Comparison of ENCODE assay signal across 22 cellular contexts in the genomic region with DNA sequence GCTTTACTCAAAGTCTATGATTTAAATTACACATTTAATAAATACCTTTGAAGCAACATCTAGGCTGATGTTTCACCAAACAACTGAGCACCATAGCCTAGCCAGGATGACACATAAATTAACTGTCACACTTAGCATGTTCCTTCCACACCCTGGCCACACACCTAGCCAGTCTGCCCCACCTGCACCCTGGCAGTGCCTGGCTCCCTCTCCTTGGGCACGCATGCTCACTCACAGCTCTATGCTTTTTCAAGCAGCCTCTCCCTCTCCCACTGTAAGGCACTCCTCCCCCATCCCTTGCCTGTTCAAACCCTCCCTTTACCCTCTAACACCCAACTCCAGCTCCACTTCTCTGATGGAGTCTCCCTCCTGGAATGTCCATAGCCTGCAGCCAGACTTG.
DNase-seq lines count a peak whose midpoint lies in the region; ATAC-seq, FAIRE-seq and TF ChIP-seq lines count a peak whose summit lies in the region.
"Had no signal": no experiment of that assay in that cellular context is flagged by ENCODE, and none has a peak within 500 bp of the region (broad histone marks: within the 10 kb centered on the region; RNA-seq: fewer than 3 reads in every experiment).

No MANE protein-coding gene starts in this region.

- H2BK20ac ChIP-seq in H1 (ENCODE audit: low read length) = no peak overlapping the region

- 100% methylated on average over 1 of the region's 1 CpG; no CpG with 5 or more reads in 1 of the 2 experiments for WGBS in H1 (ENCODE audit: extremely low coverage in 1 of 2, insufficient coverage in 1 of 2, insufficient read length in 1 of 2, insufficient replicate concordance in 2 of 2, low coverage in 1 of 2, low lambda C conversion rate in 2 of 2, missing lambda C conversion rate in 1 of 2), 2 experiments
- no CpG with 5 or more reads among the region's 1 CpG for WGBS in mesendoderm (ENCODE audit: extremely low coverage, insufficient coverage, low lambda C conversion rate)

- H3K23ac ChIP-seq in H1 (ENCODE audit: insufficient read length) (no peak overlapping the region), mesendoderm (ENCODE audit: low read length) (no peak overlapping the region)

- H3K14ac ChIP-seq in H1 (ENCODE audit: insufficient read length) = no peak overlapping the region

- TF ChIP-seq CTCF in H1 (IDR thresholded peaks at IDR 0.05; ENCODE audit: control extremely low read depth in 1 of 3, insufficient read depth in 1 of 3, low read depth in 1 of 3, low read length in 3 of 3) (no peak), nephron progenitor cell (IDR thresholded peaks at IDR 0.05) (no peak)

- peaks cover 3% of the 10 kb centered on the region for H3K9me3 Mint-ChIP-seq in nephron progenitor cell
- peaks cover 10 to 15% of the 10 kb centered on the region in 2 donors for H3K9me3 Mint-ChIP-seq in effector memory CD8-positive, alpha-beta T cell

- H3K36me3 Mint-ChIP-seq in nephron progenitor cell (ENCODE audit: low read depth) = no peaks in the 10 kb centered on the region
- no peaks in the 10 kb centered on the region for H3K36me3 Mint-ChIP-seq in effector memory CD8-positive, alpha-beta T cell (ENCODE audit: insufficient read depth)
- H3K36me3 Mint-ChIP-seq: CD8-positive, alpha-beta memory T cell had no signal

- H4K20me1 ChIP-seq in Karpas-422 (ENCODE audit: insufficient read depth, low read depth, low read length) (no peaks in the 10 kb centered on the region), H1 (replicated peaks in 1 of 2; ENCODE audit: control insufficient read depth in 1 of 2, insufficient read depth in 2 of 2, low read length in 2 of 2) (no peaks in the 10 kb centered on the region)
- H4K20me1 ChIP-seq: BLaER1 treated with 17β-estradiol and CSF1 and Interleukin-3, amounts not matched to agents 10 nM and 100 nM had no signal

- no peak for TF ChIP-seq EP300 in H1 (IDR thresholded peaks at IDR 0.05; ENCODE audit: borderline replicate concordance in 1 of 2, low read depth in 2 of 2, low read length in 2 of 2)

- no peaks in the 10 kb centered on the region for H3K79me2 ChIP-seq in Karpas-422 (ENCODE audit: low read length)
- no peaks in the 10 kb centered on the region for H3K79me2 ChIP-seq in H1 (ENCODE audit: control insufficient read depth in 1 of 2, insufficient read depth in 2 of 2, low read length in 2 of 2)
- no peaks in the 10 kb centered on the region for H3K79me2 ChIP-seq in mesendoderm (ENCODE audit: control insufficient read depth, insufficient read depth, low read length)

- no peak overlapping the region for H4K8ac ChIP-seq in H1 (ENCODE audit: extremely low read depth, insufficient read depth, low read length)
- H4K8ac ChIP-seq in mesendoderm (ENCODE audit: low read depth, low read length) = no peak overlapping the region

- peaks cover 34% of the 10 kb centered on the region for H3K4me1 Mint-ChIP-seq in nephron progenitor cell
- H3K4me1 Mint-ChIP-seq in effector memory CD8-positive, alpha-beta T cell (ENCODE audit: low read depth in 2 of 2) = no peaks in the 10 kb centered on the region
- H3K4me1 Mint-ChIP-seq: B cell; CD8-positive, alpha-beta memory T cell had no signal

- H3K23me2 ChIP-seq in H1 (ENCODE audit: low read depth, low read length) = peaks cover 3% of the 10 kb centered on the region; the same call in 1 of the 2 replicates

- peaks cover 7% of the 10 kb centered on the region for H3K27me3 Mint-ChIP-seq in nephron progenitor cell (ENCODE audit: low read depth, poor library complexity)
- H3K27me3 Mint-ChIP-seq in effector memory CD8-positive, alpha-beta T cell = peaks cover 0 to 9% of the 10 kb centered on the region in 2 donors

- 0 out of 2 replicates have a peak overlapping the region, but pooled peaks have one; percentile 27 for H2BK12ac ChIP-seq in H1 (ENCODE audit: low read depth, low read length)

- H3K4me3 Mint-ChIP-seq in nephron progenitor cell = no peak overlapping the region
- H3K4me3 Mint-ChIP-seq in effector memory CD8-positive, alpha-beta T cell = no peak overlapping the region
- H3K4me3 Mint-ChIP-seq: B cell; CD8-positive, alpha-beta memory T cell had no signal

- no peak for FAIRE-seq in H1 (lab: Jason Lieb, UNC)
- FAIRE-seq: GM12878, H54 had no signal

- CTCF ChIA-PET in H1 (lab: Charles Lee; ENCODE audit: partially characterized antibody) = interaction anchor here (0.6 kb wide), 1 partner anchor 13 kb away, joined by 3 read pairs; no protein-coding TSS in a partner anchor

- H2AFZ ChIP-seq in Karpas-422 (ENCODE audit: low read length) (no peak overlapping the region), H1 (ENCODE audit: low read length) (no peak overlapping the region)
- H2AFZ ChIP-seq: GM23248 had no signal

- peak overlapping the region; percentile 95 for H3K27ac ChIP-seq in Karpas-422 (ENCODE audit: low read length)
- no peak overlapping the region for H3K27ac ChIP-seq in H1 (ENCODE audit: low read depth, low read length)
- H3K27ac ChIP-seq in mesendoderm (ENCODE audit: low read depth, low read length) = no peak overlapping the region
- H3K27ac ChIP-seq: BLaER1 treated with 17β-estradiol and CSF1 and Interleukin-3, amounts not matched to agents 10 nM and 100 nM; GM23248; HL-60 had no signal

- H3K4me1 ChIP-seq in Karpas-422 (ENCODE audit: low read length) = peaks cover 60% of the 10 kb centered on the region
- H3K4me1 ChIP-seq in H1 (replicated peaks in 1 of 4; ENCODE audit: control insufficient read depth in 3 of 4, insufficient read depth in 4 of 4, low read length in 3 of 4) = no peaks in the 10 kb centered on the region
- peaks cover 2% of the 10 kb centered on the region for H3K4me1 ChIP-seq in mesendoderm (ENCODE audit: control insufficient read depth, low read depth, low read length)
- H3K4me1 ChIP-seq: BLaER1 treated with 17β-estradiol and CSF1 and Interleukin-3, amounts not matched to agents 10 nM and 100 nM had no signal

- no peak overlapping the region for H2BK120ac ChIP-seq in H1 (replicated peaks; ENCODE audit: low read depth, low read length)
- H2BK120ac ChIP-seq in mesendoderm (ENCODE audit: low read depth, low read length) = peak overlapping the region; percentile 90

- POLR2A ChIA-PET in H1 (lab: Charles Lee; ENCODE audit: partially characterized antibody) = no interaction called here

- H2BK15ac ChIP-seq in H1 (ENCODE audit: low read length) (no peak overlapping the region), mesendoderm (replicated peaks; ENCODE audit: low read depth) (no peak overlapping the region)

- no peak for ATAC-seq in effector memory CD8-positive, alpha-beta T cell (replicated peaks)
- ATAC-seq: GM12878 had no signal

- no peaks in the 10 kb centered on the region for H3K9me2 ChIP-seq in Karpas-422 (replicated peaks; ENCODE audit: insufficient read depth, low read length)

- H3K9ac ChIP-seq in Karpas-422 (ENCODE audit: low read length) (peak overlapping the region; percentile 60), H1 (replicated peaks in 1 of 4; ENCODE audit: extremely low read depth in 1 of 4, low read depth in 3 of 4, low read length in 3 of 4) (no peak overlapping the region), mesendoderm (ENCODE audit: low read length) (peak overlapping the region; percentile 12)
- H3K9ac ChIP-seq: BLaER1 treated with 17β-estradiol and CSF1 and Interleukin-3, amounts not matched to agents 10 nM and 100 nM; GM23248 had no signal

- no peaks in the 10 kb centered on the region for H3K36me3 ChIP-seq in Karpas-422 (ENCODE audit: insufficient read depth, low read length)
- H3K36me3 ChIP-seq in H1 (ENCODE audit: control insufficient read depth in 2 of 4, insufficient read depth in 4 of 4, low read length in 3 of 4) = no peaks in the 10 kb centered on the region
- H3K36me3 ChIP-seq in mesendoderm (ENCODE audit: control insufficient read depth, insufficient read depth, low read length) = no peaks in the 10 kb centered on the region
- H3K36me3 ChIP-seq: BLaER1 treated with 17β-estradiol and CSF1 and Interleukin-3, amounts not matched to agents 10 nM and 100 nM had no signal

- H2BK5ac ChIP-seq in H1 (ENCODE audit: low read depth, low read length) = no peak overlapping the region
- peak overlapping the region; percentile 80 for H2BK5ac ChIP-seq in mesendoderm (ENCODE audit: low read length)

- no peak overlapping the region for H4K91ac ChIP-seq in H1 (replicated peaks; ENCODE audit: insufficient read length, low read length)

- no peak for TF ChIP-seq RAD21 in H1 (IDR thresholded peaks at IDR 0.05 in 1 of 2, conservative IDR thresholded peaks at IDR 0.05 in 1 of 2; ENCODE audit: low read depth in 2 of 2, low read length in 2 of 2)

- H3K79me1 ChIP-seq in H1 (ENCODE audit: low read depth, low read length) = no peaks in the 10 kb centered on the region
- no peaks in the 10 kb centered on the region for H3K79me1 ChIP-seq in mesendoderm (ENCODE audit: low read length)

- TF ChIP-seq POLR2A in H1 (IDR thresholded peaks at IDR 0.05; ENCODE audit: control extremely low read depth in 1 of 2, low read depth in 2 of 2, low read length in 2 of 2) = no peak

- H3K4me3 ChIP-seq in Karpas-422 (ENCODE audit: low read length) (peak overlapping the region; percentile 52), H1 (ENCODE audit: extremely low read depth in 1 of 4, insufficient read depth in 2 of 4, low read depth in 3 of 4, low read length in 4 of 4) (no peak overlapping the region), mesendoderm (ENCODE audit: low read length) (no peak overlapping the region)
- H3K4me3 ChIP-seq: BLaER1 treated with 17β-estradiol and CSF1 and Interleukin-3, amounts not matched to agents 10 nM and 100 nM; GM12878; GM23248 had no signal

- H3K18ac ChIP-seq in H1 (ENCODE audit: extremely low read depth, low read length) = no peak overlapping the region
- H3K18ac ChIP-seq in mesendoderm (ENCODE audit: low read length) = no peak overlapping the region

- peak overlapping the region; percentile 66 for H3K27ac Mint-ChIP-seq in nephron progenitor cell
- H3K27ac Mint-ChIP-seq in effector memory CD8-positive, alpha-beta T cell = no peak overlapping the region
- H3K27ac Mint-ChIP-seq: B cell; CD8-positive, alpha-beta memory T cell had no signal

- H3K4ac ChIP-seq in H1 (replicated peaks; ENCODE audit: insufficient read length, low read depth, low read length) (no peak overlapping the region), mesendoderm (ENCODE audit: low read depth, low read length) (no peak overlapping the region)

- H4K5ac ChIP-seq in H1 (ENCODE audit: insufficient read length, low read depth, low read length) (no peak overlapping the region), mesendoderm (ENCODE audit: low read length) (no peak overlapping the region)

- peak; percentile 64 for DNase-seq in Karpas-422
- DNase-seq in H1 (ENCODE audit: low read depth in 1 of 2, low spot score in 2 of 2) = no peak
- peak; percentile 25 for DNase-seq in mesendoderm
- no peak for DNase-seq in nephron progenitor cell
- no peak for DNase-seq in islet precursor cell
- DNase-seq in effector memory CD8-positive, alpha-beta T cell = no peak
- DNase-seq in NCI-H1694 treated with DMSO at 0.1 percent for 48 hours (lab: John Stamatoyannopoulos, UW) = no peak
- DNase-seq in NCI-H345 treated with DMSO at 0.1 percent for 48 hours (lab: John Stamatoyannopoulos, UW; ENCODE audit: unreplicated experiment) = no peak
- DNase-seq: 8988T; CD8-positive, alpha-beta memory T cell; COR-L47; DMS 273 treated with DMSO at 0.1 percent for 48 hours; DMS53; DND-41; EL; GM23248; HCEC 1CT had no signal

- H3K27me3 ChIP-seq in Karpas-422 (ENCODE audit: low read length) (no peaks in the 10 kb centered on the region), H1 (replicated peaks in 1 of 4; ENCODE audit: control insufficient read depth in 3 of 4, extremely low read depth in 1 of 4, insufficient read depth in 3 of 4, low read length in 3 of 4) (no peaks in the 10 kb centered on the region), mesendoderm (ENCODE audit: insufficient read depth, low read length, poor library complexity) (no peaks in the 10 kb centered on the region)
- H3K27me3 ChIP-seq: BLaER1 treated with 17β-estradiol and CSF1 and Interleukin-3, amounts not matched to agents 10 nM and 100 nM had no signal

- no peaks in the 10 kb centered on the region for H3K9me3 ChIP-seq in Karpas-422 (ENCODE audit: low read length)
- no peaks in the 10 kb centered on the region for H3K9me3 ChIP-seq in H1 (ENCODE audit: insufficient read depth in 2 of 2, low read depth in 1 of 2, low read length in 1 of 2)
- H3K9me3 ChIP-seq: BLaER1 treated with 17β-estradiol and CSF1 and Interleukin-3, amounts not matched to agents 10 nM and 100 nM had no signal

- H3K4me2 ChIP-seq in Karpas-422 (ENCODE audit: low read depth, low read length, poor library complexity, severe bottlenecking) (peak overlapping the region; percentile 70), H1 (ENCODE audit: insufficient read depth in 1 of 2, low read depth in 2 of 2, low read length in 2 of 2) (no peak overlapping the region), mesendoderm (ENCODE audit: low read length) (no peak overlapping the region)
- H3K4me2 ChIP-seq: BLaER1 treated with 17β-estradiol and CSF1 and Interleukin-3, amounts not matched to agents 10 nM and 100 nM had no signal

- H2AK5ac ChIP-seq in H1 (ENCODE audit: low read depth, low read length) = no peak overlapping the region
- no peak overlapping the region for H2AK5ac ChIP-seq in mesendoderm (ENCODE audit: low read length)

- H3K56ac ChIP-seq in H1 (replicated peaks; ENCODE audit: insufficient read length, low read depth, low read length) (no peak overlapping the region), mesendoderm (ENCODE audit: low read length) (peak overlapping the region; percentile 42)

Comparison
In these comparisons a context has a peak if more than half of its experiments do, and no peak if none do; other contexts are left out.
1. DNase-seq: peak in Karpas-422 (single experiment) and mesendoderm (single experiment); none in H1 (0 of 2), nephron progenitor cell (single experiment), islet precursor cell (single experiment), effector memory CD8-positive, alpha-beta T cell (0 of 3), NCI-H1694 treated with DMSO at 0.1 percent for 48 hours (single experiment) and NCI-H345 treated with DMSO at 0.1 percent for 48 hours (single experiment).
2. H3K9ac ChIP-seq: peak in Karpas-422 (single experiment) and mesendoderm (single experiment); none in H1 (0 of 4).